In the genomic region with DNA sequence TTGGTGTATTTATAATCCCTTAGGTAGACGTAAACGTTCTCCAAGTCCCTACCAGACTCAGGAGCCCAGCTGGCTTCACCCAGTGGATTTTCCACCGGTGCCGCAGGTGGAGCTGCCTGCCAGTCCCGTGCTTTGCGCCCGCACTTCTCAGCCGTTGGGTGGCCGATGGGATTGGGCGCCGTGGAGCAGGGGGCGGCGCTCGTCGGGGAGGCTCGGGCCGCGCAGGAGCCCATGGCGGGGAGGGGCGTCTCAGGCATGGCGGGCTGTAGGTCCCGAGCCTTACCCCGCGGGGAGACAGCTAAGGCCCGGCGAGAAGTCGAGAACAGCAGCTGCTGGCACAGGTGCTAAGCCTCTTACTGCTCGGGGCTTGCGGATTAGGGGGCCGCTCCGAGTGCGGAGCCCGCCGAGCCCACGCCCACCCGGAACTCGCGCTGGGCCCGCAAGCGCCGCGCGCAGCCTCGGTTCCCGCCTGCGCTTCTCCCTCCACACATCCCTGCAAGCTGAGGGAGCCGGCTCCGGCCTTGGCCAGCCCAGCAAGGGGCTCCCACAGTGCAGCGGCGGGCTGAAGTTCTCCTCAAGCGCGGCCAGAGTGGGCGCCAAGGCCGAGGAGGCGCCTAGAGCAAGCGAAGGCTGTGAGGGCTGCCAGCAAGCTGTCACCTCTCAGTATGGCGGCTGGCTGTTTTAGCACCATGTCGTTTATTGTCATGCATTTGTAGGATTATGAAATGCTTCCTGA, we compare ENCODE assay signal across 1 cellular context.
A peak's percentile ranks its signal among the peaks of the same experiment; 100 is the strongest.
TF ChIP-seq lines count a peak whose summit lies in the region.

No MANE protein-coding gene starts in this region.

TF ChIP-seq in H1, 55 proteins besides CTCF, POLR2A, EP300 and RAD21 (continued from another document):
- TF ChIP-seq, protein P1, sequence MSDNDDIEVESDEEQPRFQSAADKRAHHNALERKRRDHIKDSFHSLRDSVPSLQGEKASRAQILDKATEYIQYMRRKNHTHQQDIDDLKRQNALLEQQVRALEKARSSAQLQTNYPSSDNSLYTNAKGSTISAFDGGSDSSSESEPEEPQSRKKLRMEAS (IDR thresholded peaks at IDR 0.05): peak; percentile 46; the same call in 1 of the 2 replicates
- TF ChIP-seq EGR1 (IDR thresholded peaks at IDR 0.05; ENCODE audit: borderline replicate concordance, low read depth, low read length) (no peak), ASH2L (IDR thresholded peaks at IDR 0.05; ENCODE audit: low read length) (peak; percentile 74), EZH2 (IDR thresholded peaks at IDR 0.05; ENCODE audit: low read depth, low read length, severe bottlenecking) (no peak), RNF2 (IDR thresholded peaks at IDR 0.05; ENCODE audit: borderline replicate concordance, low read depth, low read length, missing control alignments, poor library complexity, severe bottlenecking) (no peak), CTBP2 (IDR thresholded peaks at IDR 0.05; ENCODE audit: borderline replicate concordance, insufficient read depth, insufficient read length, low read length) (no peak), KDM1A (IDR thresholded peaks at IDR 0.05; ENCODE audit: borderline replicate concordance, low read length) (no peak)
